9 cellular contexts compared by ENCODE assay signal in the genomic region with DNA sequence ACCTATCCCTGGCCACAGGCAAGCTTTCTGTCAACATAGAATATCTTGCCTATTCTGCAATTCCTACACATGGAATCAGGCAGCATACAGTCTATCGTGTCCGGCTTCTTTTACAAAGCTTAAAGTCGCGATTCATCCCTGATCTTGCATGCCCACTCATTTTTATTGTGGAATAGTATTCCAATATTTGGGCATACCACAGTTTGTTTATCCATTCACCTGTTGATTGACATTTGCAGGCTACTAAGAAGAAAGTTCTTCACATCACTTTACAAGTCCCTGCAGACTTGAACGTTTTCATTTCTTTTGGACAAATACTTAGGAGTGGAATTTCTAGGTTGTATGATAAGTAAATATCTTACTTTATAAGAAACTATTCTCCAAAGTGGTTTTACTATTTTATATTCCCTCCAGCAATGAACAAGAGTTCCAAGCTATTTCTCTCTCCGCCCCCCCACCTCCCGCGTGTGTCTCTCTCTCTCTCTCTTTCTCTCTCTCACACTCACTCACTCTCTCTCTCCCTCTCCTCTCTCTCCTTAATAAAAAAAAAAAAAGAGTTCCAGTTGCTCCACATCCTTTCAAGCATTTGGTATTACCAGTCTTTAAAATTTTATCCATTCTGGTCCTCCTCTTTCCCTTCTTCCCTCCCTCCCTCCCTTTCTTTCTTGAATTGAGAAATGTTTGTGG. TPM values are rescaled to one million over a fixed set of nuclear protein-coding genes. Genes with fewer than 3 reads are reported as not detected.
DNase-seq lines count a peak whose midpoint lies in the region; ATAC-seq and TF ChIP-seq lines count a peak whose summit lies in the region.
"Had no signal": no experiment of that assay in that cellular context is flagged by ENCODE, and none has a peak within 500 bp of the region (broad histone marks: within the 10 kb centered on the region; RNA-seq: fewer than 3 reads in every experiment).

No MANE protein-coding gene starts in this region.

- peaks cover 31% of the 10 kb centered on the region for H3K4me1 Mint-ChIP-seq in T-helper 17 cell

- H3K27ac Mint-ChIP-seq in T-helper 17 cell, result no peak overlapping the region
- H3K27ac Mint-ChIP-seq: activated naive CD8-positive, alpha-beta T cell treated with anti-CD3 and anti-CD28 coated beads for 36 hours had no signal

- no peak overlapping the region for H2AFZ ChIP-seq in HCT116 (ENCODE audit: low read depth, low read length, poor library complexity, severe bottlenecking)

- no peaks in the 10 kb centered on the region for H3K36me3 ChIP-seq in HCT116 (ENCODE audit: control insufficient read depth in 1 of 2, insufficient read depth in 2 of 2, low read length in 2 of 2)
- H3K36me3 ChIP-seq in thoracic aorta, result no peaks in the 10 kb centered on the region
- H3K36me3 ChIP-seq: neutrophil had no signal

- RAD21 ChIA-PET in HCT116 (lab: Charles Lee; ENCODE audit: low non-redundant PET in 1 of 2, low total read pairs in 2 of 2, uncharacterized antibody in 2 of 2, unreplicated experiment in 2 of 2), result no interaction called here

- no peak for TF ChIP-seq POLR2A in HCT116 (IDR thresholded peaks at IDR 0.05; ENCODE audit: borderline replicate concordance, extremely low read depth, insufficient read depth, insufficient read length)

- H3K79me2 ChIP-seq in HCT116 (ENCODE audit: insufficient read depth, low read length), result no peaks in the 10 kb centered on the region

- H3K36me3 Mint-ChIP-seq in T-helper 17 cell (ENCODE audit: low read depth), result no peaks in the 10 kb centered on the region
- H3K36me3 Mint-ChIP-seq: activated naive CD8-positive, alpha-beta T cell treated with anti-CD3 and anti-CD28 coated beads for 36 hours had no signal

- H3K4me1 ChIP-seq in HCT116 (ENCODE audit: control insufficient read depth in 1 of 2, insufficient read depth in 2 of 2, low read length in 2 of 2) (peaks cover 0 to 5% of the 10 kb centered on the region in 2 experiments; a peak in 2 of 4 replicates), thoracic aorta (ENCODE audit: control insufficient read depth in 1 of 2, low read depth in 2 of 2) (peaks cover 0 to 13% of the 10 kb centered on the region in 2 donors)

- no peaks in the 10 kb centered on the region for H4K20me1 ChIP-seq in HCT116 (ENCODE audit: insufficient read depth)

- ATAC-seq in HCT116 (no peak), thoracic aorta (ENCODE audit: insufficient number of reproducible peaks, low FRiP score, low read depth) (no peak), HG03342 (IDR thresholded peaks at IDR 0.05; ENCODE audit: unreplicated experiment) (no peak), HG03460 (IDR thresholded peaks at IDR 0.05; ENCODE audit: unreplicated experiment) (no peak), T-helper 17 cell (no peak)

- H3K27ac ChIP-seq in HCT116 (ENCODE audit: low read depth, low read length), result no peak overlapping the region
- H3K27ac ChIP-seq in thoracic aorta, result no peak overlapping the region
- H3K27ac ChIP-seq: neutrophil had no signal

- H3K4me2 ChIP-seq in HCT116 (ENCODE audit: low read length), result peak overlapping the region; percentile 81

- peaks cover 44% of the 10 kb centered on the region for H3K27me3 Mint-ChIP-seq in T-helper 17 cell

- no peaks in the 10 kb centered on the region for H3K9me2 ChIP-seq in HCT116 (ENCODE audit: insufficient read depth)

- intact Hi-C loops in HCT116 (cut with micrococcal nuclease), result loop anchor here (2.0 to 10.0 kb wide), 3 partner anchors 174 to 404 kb away; no protein-coding TSS in a partner anchor

- CTCF ChIA-PET in HCT116 (lab: Charles Lee), result interaction anchor here (1.0 kb wide), 3 partner anchors 10 to 591 kb away, joined by 4 to 14 read pairs (median 5); no protein-coding TSS in a partner anchor

- POLR2A ChIA-PET in HCT116 (lab: Charles Lee), result no interaction called here

- H3K9me3 ChIP-seq in HCT116 (ENCODE audit: control insufficient read depth in 1 of 2, insufficient read depth in 1 of 2, low read depth in 1 of 2, low read length in 2 of 2), result no peaks in the 10 kb centered on the region
- H3K9me3 ChIP-seq in iPS-18c (ENCODE audit: control insufficient read depth, insufficient read depth, low read length), result no peaks in the 10 kb centered on the region
- H3K9me3 ChIP-seq in thoracic aorta, result no peaks in the 10 kb centered on the region
- no peaks in the 10 kb centered on the region for H3K9me3 ChIP-seq in T-helper 17 cell (ENCODE audit: control insufficient read depth, low read length, poor library complexity, severe bottlenecking)
- H3K9me3 ChIP-seq: neutrophil had no signal

- H3K4me3 ChIP-seq in HCT116 (replicated peaks in 1 of 2; ENCODE audit: low read depth in 1 of 2, low read length in 2 of 2) (peak overlapping the region in 1 of 2 experiments; percentile 53; a peak in 1 of 4 replicates), WI38 (ENCODE audit: low read depth, low read length) (peak overlapping the region; percentile 71), iPS-18c (ENCODE audit: insufficient read depth, low read depth, low read length) (peak overlapping the region; percentile 49; the same call in 1 of the 2 replicates), thoracic aorta (peak overlapping the region; percentile 81)

- DNase-seq in HCT116 (ENCODE audit: low read depth, low spot score) (no peak), thoracic aorta (ENCODE audit: low spot score) (no peak), T-helper 17 cell (no peak)

- H3K27me3 ChIP-seq in HCT116 (ENCODE audit: insufficient read depth, low read length), result no peaks in the 10 kb centered on the region
- H3K27me3 ChIP-seq in thoracic aorta (replicated peaks; ENCODE audit: insufficient read depth), result no peaks in the 10 kb centered on the region

- TF ChIP-seq RAD21 in HCT116 (IDR thresholded peaks at IDR 0.05; ENCODE audit: low read depth), result no peak

- no peak overlapping the region for H3K9ac ChIP-seq in HCT116 (ENCODE audit: low read length)

- no TSS peak for BruUV-seq in HCT116 (replicated peaks; lab: Mats Ljungman, UMichigan)

- no peak overlapping the region for H3K4me3 Mint-ChIP-seq in T-helper 17 cell

- TF ChIP-seq CTCF in HCT116 (IDR thresholded peaks at IDR 0.05 in 2 of 3, conservative IDR thresholded peaks at IDR 0.05 in 1 of 3; ENCODE audit: borderline replicate concordance in 1 of 3, insufficient read depth in 1 of 3, low read depth in 2 of 3, low read length in 2 of 3) (no peak), WI38 (IDR thresholded peaks at IDR 0.05; ENCODE audit: low read depth, low read length) (no peak), thoracic aorta (IDR thresholded peaks at IDR 0.05) (no peak)

TF ChIP-seq in HCT116, 20 proteins besides CTCF, POLR2A, EP300 and RAD21 (continues in another document):
- TF ChIP-seq, protein P1, sequence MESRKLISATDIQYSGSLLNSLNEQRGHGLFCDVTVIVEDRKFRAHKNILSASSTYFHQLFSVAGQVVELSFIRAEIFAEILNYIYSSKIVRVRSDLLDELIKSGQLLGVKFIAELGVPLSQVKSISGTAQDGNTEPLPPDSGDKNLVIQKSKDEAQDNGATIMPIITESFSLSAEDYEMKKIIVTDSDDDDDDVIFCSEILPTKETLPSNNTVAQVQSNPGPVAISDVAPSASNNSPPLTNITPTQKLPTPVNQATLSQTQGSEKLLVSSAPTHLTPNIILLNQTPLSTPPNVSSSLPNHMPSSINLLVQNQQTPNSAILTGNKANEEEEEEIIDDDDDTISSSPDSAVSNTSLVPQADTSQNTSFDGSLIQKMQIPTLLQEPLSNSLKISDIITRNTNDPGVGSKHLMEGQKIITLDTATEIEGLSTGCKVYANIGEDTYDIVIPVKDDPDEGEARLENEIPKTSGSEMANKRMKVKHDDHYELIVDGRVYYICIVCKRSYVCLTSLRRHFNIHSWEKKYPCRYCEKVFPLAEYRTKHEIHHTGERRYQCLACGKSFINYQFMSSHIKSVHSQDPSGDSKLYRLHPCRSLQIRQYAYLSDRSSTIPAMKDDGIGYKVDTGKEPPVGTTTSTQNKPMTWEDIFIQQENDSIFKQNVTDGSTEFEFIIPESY (IDR thresholded peaks at IDR 0.05; ENCODE audit: extremely low read depth, insufficient replicate concordance, low read length), result no peak
- TF ChIP-seq EZH2phosphoT487 (IDR thresholded peaks at IDR 0.05; ENCODE audit: borderline replicate concordance) (no peak), JUND (IDR thresholded peaks at IDR 0.05) (no peak), ELF1 (IDR thresholded peaks at IDR 0.05; ENCODE audit: borderline replicate concordance, low read depth) (no peak), CEBPB (IDR thresholded peaks at IDR 0.05; ENCODE audit: low read depth) (no peak), ZNF274 (IDR thresholded peaks at IDR 0.05; ENCODE audit: low read depth, low read length) (no peak), YY1 (IDR thresholded peaks at IDR 0.05; ENCODE audit: extremely low read depth, insufficient replicate concordance, low read depth, low read length) (no peak)
- TF ChIP-seq, protein P2, sequence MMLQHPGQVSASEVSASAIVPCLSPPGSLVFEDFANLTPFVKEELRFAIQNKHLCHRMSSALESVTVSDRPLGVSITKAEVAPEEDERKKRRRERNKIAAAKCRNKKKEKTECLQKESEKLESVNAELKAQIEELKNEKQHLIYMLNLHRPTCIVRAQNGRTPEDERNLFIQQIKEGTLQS (IDR thresholded peaks at IDR 0.05), result no peak
- TF ChIP-seq, protein P3, sequence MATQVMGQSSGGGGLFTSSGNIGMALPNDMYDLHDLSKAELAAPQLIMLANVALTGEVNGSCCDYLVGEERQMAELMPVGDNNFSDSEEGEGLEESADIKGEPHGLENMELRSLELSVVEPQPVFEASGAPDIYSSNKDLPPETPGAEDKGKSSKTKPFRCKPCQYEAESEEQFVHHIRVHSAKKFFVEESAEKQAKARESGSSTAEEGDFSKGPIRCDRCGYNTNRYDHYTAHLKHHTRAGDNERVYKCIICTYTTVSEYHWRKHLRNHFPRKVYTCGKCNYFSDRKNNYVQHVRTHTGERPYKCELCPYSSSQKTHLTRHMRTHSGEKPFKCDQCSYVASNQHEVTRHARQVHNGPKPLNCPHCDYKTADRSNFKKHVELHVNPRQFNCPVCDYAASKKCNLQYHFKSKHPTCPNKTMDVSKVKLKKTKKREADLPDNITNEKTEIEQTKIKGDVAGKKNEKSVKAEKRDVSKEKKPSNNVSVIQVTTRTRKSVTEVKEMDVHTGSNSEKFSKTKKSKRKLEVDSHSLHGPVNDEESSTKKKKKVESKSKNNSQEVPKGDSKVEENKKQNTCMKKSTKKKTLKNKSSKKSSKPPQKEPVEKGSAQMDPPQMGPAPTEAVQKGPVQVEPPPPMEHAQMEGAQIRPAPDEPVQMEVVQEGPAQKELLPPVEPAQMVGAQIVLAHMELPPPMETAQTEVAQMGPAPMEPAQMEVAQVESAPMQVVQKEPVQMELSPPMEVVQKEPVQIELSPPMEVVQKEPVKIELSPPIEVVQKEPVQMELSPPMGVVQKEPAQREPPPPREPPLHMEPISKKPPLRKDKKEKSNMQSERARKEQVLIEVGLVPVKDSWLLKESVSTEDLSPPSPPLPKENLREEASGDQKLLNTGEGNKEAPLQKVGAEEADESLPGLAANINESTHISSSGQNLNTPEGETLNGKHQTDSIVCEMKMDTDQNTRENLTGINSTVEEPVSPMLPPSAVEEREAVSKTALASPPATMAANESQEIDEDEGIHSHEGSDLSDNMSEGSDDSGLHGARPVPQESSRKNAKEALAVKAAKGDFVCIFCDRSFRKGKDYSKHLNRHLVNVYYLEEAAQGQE (IDR thresholded peaks at IDR 0.05; ENCODE audit: low read depth), result no peak

RNA-seq across cellular contexts. Expression of a gene that starts 1.1 kb away (rescaled TPM):
- total RNA-seq in HCT116 (2021; ENCODE audit: unreplicated experiment), result 15.8 TPM
- polyA plus RNA-seq in HCT116 (2012), result 3.5 and 4.3 TPM in 2 replicates
- 10 to 100 TPM; 10.8 to 16.3 TPM for total RNA-seq in thoracic aorta
- 10 to 100 TPM; 19.1 to 23.1 TPM for total RNA-seq in T-helper 17 cell
